1 cellular context compared by ENCODE assay signal in the genomic region with DNA sequence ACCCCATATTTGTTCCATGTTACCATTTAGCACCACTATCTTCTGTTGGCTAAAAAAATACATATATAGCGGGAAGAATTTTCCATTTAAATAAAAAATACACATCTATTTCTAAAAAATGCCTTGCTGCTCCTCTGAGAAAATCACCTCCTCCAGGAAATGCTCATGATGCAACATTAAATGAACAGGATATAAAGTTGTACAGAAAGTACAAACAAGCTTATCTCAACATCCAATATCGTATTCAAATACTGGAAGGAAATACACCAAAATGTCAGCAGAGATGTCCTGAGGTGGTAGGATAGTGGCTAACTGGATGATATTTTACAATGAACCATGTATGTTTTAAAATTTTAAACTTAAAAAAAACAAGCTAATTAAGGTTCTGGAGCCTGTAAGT.
TF ChIP-seq lines count a peak whose summit lies in the region.

No MANE protein-coding gene starts in this region.

TF ChIP-seq in HepG2, 621 proteins besides CTCF, POLR2A, EP300 and RAD21 (continued from another document):
- no peak for TF ChIP-seq SRSF1 (optimal IDR thresholded peaks at IDR 0.05; ENCODE audit: low read depth, low read length)
- TF ChIP-seq ZNF354B (CRISPR knock-in tag; IDR thresholded peaks at IDR 0.05), result no peak
- no peak for TF ChIP-seq HES4 (CRISPR knock-in tag; IDR thresholded peaks at IDR 0.05; ENCODE audit: borderline replicate concordance)
- TF ChIP-seq ARID2 (CRISPR knock-in tag; IDR thresholded peaks at IDR 0.05; ENCODE audit: borderline replicate concordance), result no peak
- TF ChIP-seq ZNF547 (CRISPR knock-in tag; IDR thresholded peaks at IDR 0.05), result no peak
- TF ChIP-seq CBFB (CRISPR knock-in tag; IDR thresholded peaks at IDR 0.05), result no peak
- TF ChIP-seq, protein P1, sequence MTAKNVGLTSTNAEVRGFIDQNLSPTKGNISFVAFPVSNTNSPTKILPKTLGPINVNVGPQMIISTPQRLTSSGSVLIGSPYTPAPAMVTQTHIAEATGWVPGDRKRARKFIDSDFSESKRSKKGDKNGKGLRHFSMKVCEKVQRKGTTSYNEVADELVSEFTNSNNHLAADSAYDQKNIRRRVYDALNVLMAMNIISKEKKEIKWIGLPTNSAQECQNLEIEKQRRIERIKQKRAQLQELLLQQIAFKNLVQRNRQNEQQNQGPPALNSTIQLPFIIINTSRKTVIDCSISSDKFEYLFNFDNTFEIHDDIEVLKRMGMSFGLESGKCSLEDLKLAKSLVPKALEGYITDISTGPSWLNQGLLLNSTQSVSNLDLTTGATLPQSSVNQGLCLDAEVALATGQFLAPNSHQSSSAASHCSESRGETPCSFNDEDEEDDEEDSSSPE (CRISPR knock-in tag; IDR thresholded peaks at IDR 0.05), result no peak
- no peak for TF ChIP-seq ZNF766 (CRISPR knock-in tag; IDR thresholded peaks at IDR 0.05; ENCODE audit: borderline replicate concordance)
- TF ChIP-seq ZFP90 (CRISPR knock-in tag; IDR thresholded peaks at IDR 0.05; ENCODE audit: borderline replicate concordance), result no peak
- no peak for TF ChIP-seq ZFP41 (CRISPR knock-in tag; IDR thresholded peaks at IDR 0.05; ENCODE audit: borderline replicate concordance)
- no peak for TF ChIP-seq CEBPG (CRISPR knock-in tag; IDR thresholded peaks at IDR 0.05)
- TF ChIP-seq CENPT (CRISPR knock-in tag; IDR thresholded peaks at IDR 0.05; ENCODE audit: low read depth), result no peak
- no peak for TF ChIP-seq ATM (IDR thresholded peaks at IDR 0.05; ENCODE audit: borderline replicate concordance)
- TF ChIP-seq PRPF4 (IDR thresholded peaks at IDR 0.05; ENCODE audit: low read depth, low read length, poor library complexity, severe bottlenecking), result no peak
- no peak for TF ChIP-seq ATF7 (IDR thresholded peaks at IDR 0.05)
- TF ChIP-seq ATF7 (CRISPR knock-in tag; IDR thresholded peaks at IDR 0.05), result no peak
- no peak for TF ChIP-seq TCF7L2 (IDR thresholded peaks at IDR 0.05; ENCODE audit: low read depth, low read length)
- TF ChIP-seq EED (CRISPR knock-in tag; IDR thresholded peaks at IDR 0.05), result no peak
